ENCODE assay signal across 1 cellular context in genomic region chr6:41685641-41686380, GRCh38.
TF ChIP-seq lines count a peak whose summit lies in the region.

No MANE protein-coding gene starts in this region.

TF ChIP-seq in GM12878, 131 proteins besides CTCF, POLR2A, EP300 and RAD21:
- TF ChIP-seq, protein P1, sequence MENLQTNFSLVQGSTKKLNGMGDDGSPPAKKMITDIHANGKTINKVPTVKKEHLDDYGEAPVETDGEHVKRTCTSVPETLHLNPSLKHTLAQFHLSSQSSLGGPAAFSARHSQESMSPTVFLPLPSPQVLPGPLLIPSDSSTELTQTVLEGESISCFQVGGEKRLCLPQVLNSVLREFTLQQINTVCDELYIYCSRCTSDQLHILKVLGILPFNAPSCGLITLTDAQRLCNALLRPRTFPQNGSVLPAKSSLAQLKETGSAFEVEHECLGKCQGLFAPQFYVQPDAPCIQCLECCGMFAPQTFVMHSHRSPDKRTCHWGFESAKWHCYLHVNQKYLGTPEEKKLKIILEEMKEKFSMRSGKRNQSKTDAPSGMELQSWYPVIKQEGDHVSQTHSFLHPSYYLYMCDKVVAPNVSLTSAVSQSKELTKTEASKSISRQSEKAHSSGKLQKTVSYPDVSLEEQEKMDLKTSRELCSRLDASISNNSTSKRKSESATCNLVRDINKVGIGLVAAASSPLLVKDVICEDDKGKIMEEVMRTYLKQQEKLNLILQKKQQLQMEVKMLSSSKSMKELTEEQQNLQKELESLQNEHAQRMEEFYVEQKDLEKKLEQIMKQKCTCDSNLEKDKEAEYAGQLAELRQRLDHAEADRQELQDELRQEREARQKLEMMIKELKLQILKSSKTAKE (IDR thresholded peaks at IDR 0.05; ENCODE audit: low read depth, poor library complexity, severe bottlenecking), result no peak
- TF ChIP-seq ESRRA (IDR thresholded peaks at IDR 0.05; ENCODE audit: low read length) (no peak), MXI1 (IDR thresholded peaks at IDR 0.05; ENCODE audit: low read depth, low read length) (no peak), POLR2AphosphoS5 (IDR thresholded peaks at IDR 0.05; ENCODE audit: low read length) (0 out of 2 replicates have a peak, but pooled peaks have one; percentile 22), ELK1 (IDR thresholded peaks at IDR 0.05; ENCODE audit: low read depth, low read length) (no peak)
